17 cellular contexts compared by ENCODE assay signal in the genomic region with DNA sequence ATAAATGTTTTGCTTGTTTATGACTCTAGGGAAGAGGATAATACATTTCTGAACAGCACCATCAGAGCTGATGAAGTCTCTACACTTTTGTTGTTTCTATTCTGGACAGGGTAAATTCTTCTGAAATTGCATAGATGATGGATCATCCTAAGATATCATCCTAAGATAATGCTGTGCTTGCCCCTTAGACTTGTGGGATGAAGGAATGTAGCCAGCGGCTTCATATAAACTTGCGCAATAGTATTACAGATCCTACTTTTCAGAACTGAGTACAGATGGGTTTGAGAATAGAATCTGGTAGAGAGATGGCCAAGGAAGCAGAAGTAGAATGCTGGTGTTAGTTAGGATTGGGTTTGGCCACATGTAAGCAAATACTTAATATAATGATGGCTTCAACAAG.
"Had no signal": no experiment of that assay in that cellular context is flagged by ENCODE, and none has a peak within 500 bp of the region (broad histone marks: within the 10 kb centered on the region; RNA-seq: fewer than 3 reads in every experiment).

No MANE protein-coding gene starts in this region.

- DNase-seq: activated CD4-positive, alpha-beta T cell treated with anti-CD3 and anti-CD28 coated beads, Interleukin-2, amount 10 ng/mL, durations not matched to agents 7 days and 5 days; activated CD4-positive, CD25-positive, alpha-beta regulatory T cell; activated naive CD8-positive, alpha-beta T cell treated with anti-CD3 and anti-CD28 coated beads for 36 hours; brain microvascular endothelial cell; gastrocnemius medialis; heart right ventricle; left cardiac atrium; lower lobe of right lung; midbrain; naive B cell; stimulated activated CD4-positive, alpha-beta T cell treated with anti-CD3 and anti-CD28 coated beads, Interleukin-2, amount 100 ng/mL, for 48 hours; T-helper 2 cell had no signal

- H3K4me1 ChIP-seq: gastrocnemius medialis, lower lobe of right lung, neural progenitor cell had no signal

- ATAC-seq: gastrocnemius medialis; heart right ventricle; left cardiac atrium; lower lobe of right lung; stimulated activated memory B cell treated with anti-CD40 and anti-IgM and Interleukin-4, amounts not matched to agents 10 μg/mL and 1 μg/mL and 100 μg/mL, for 72 hours had no signal

- H3K4me3 ChIP-seq: coronary artery, esophagus muscularis mucosa, gastrocnemius medialis, heart right ventricle, lower lobe of right lung, neural progenitor cell had no signal

- H3K9ac ChIP-seq: neural progenitor cell had no signal

- H2AFZ ChIP-seq: neural progenitor cell had no signal

- H3K27me3 ChIP-seq: brain microvascular endothelial cell, esophagus muscularis mucosa, gastrocnemius medialis, neural progenitor cell had no signal

- H3K27ac ChIP-seq: brain microvascular endothelial cell, coronary artery, esophagus muscularis mucosa, gastrocnemius medialis, heart right ventricle, lower lobe of right lung, neural progenitor cell had no signal

- H3K36me3 ChIP-seq: brain microvascular endothelial cell, esophagus muscularis mucosa, gastrocnemius medialis, heart right ventricle, lower lobe of right lung, neural progenitor cell had no signal

- H3K4me2 ChIP-seq: neural progenitor cell had no signal

- FAIRE-seq: urothelium cell line had no signal

- H3K9me3 ChIP-seq: esophagus muscularis mucosa, gastrocnemius medialis, heart right ventricle, lower lobe of right lung had no signal
